Comparison of ENCODE assay signal across 1 cellular context in genomic region chr3:72278349-72279067, GRCh38.
A peak's percentile ranks its signal among the peaks of the same experiment; 100 is the strongest.
TF ChIP-seq lines count a peak whose summit lies in the region.

No MANE protein-coding gene starts in this region.

TF ChIP-seq in K562, 482 proteins besides CTCF, POLR2A, EP300 and RAD21 (continued from another document and continues in another):
- TF ChIP-seq, protein P1, sequence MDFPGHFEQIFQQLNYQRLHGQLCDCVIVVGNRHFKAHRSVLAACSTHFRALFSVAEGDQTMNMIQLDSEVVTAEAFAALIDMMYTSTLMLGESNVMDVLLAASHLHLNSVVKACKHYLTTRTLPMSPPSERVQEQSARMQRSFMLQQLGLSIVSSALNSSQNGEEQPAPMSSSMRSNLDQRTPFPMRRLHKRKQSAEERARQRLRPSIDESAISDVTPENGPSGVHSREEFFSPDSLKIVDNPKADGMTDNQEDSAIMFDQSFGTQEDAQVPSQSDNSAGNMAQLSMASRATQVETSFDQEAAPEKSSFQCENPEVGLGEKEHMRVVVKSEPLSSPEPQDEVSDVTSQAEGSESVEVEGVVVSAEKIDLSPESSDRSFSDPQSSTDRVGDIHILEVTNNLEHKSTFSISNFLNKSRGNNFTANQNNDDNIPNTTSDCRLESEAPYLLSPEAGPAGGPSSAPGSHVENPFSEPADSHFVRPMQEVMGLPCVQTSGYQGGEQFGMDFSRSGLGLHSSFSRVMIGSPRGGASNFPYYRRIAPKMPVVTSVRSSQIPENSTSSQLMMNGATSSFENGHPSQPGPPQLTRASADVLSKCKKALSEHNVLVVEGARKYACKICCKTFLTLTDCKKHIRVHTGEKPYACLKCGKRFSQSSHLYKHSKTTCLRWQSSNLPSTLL (IDR thresholded peaks at IDR 0.05) = no peak
- TF ChIP-seq MXI1 (IDR thresholded peaks at IDR 0.05; ENCODE audit: low read depth, low read length) (no peak), ZNF449 (CRISPR knock-in tag; IDR thresholded peaks at IDR 0.05) (no peak), TEAD2 (tag; IDR thresholded peaks at IDR 0.05) (no peak), MECOM (CRISPR knock-in tag; IDR thresholded peaks at IDR 0.05) (no peak), BRD4 (IDR thresholded peaks at IDR 0.05) (no peak), RCOR1 (IDR thresholded peaks at IDR 0.05; ENCODE audit: borderline replicate concordance in 1 of 2, low read depth in 2 of 2, low read length in 2 of 2) (peak in 1 of 2 experiments; percentile 83; a peak in 2 of 4 replicates), BCOR (IDR thresholded peaks at IDR 0.05) (peak; percentile 98), SETDB1 (IDR thresholded peaks at IDR 0.05; ENCODE audit: low read length) (no peak), HMGXB4 (CRISPR knock-in tag; IDR thresholded peaks at IDR 0.05) (no peak), BRF2 (IDR thresholded peaks at IDR 0.05; ENCODE audit: borderline replicate concordance, insufficient read depth, insufficient read length) (no peak), STAT6 (CRISPR knock-in tag; IDR thresholded peaks at IDR 0.05) (no peak), MTA3 (IDR thresholded peaks at IDR 0.05; ENCODE audit: borderline replicate concordance) (no peak), ARNT (IDR thresholded peaks at IDR 0.05) (no peak), CHD7 (IDR thresholded peaks at IDR 0.05; ENCODE audit: low read depth, low read length) (no peak), RFX5 (IDR thresholded peaks at IDR 0.05; ENCODE audit: low read depth, low read length) (no peak), RBM25 (IDR thresholded peaks at IDR 0.05; ENCODE audit: low read depth, low read length, severe bottlenecking) (peak; percentile 90), ZKSCAN3 (CRISPR knock-in tag; IDR thresholded peaks at IDR 0.05) (no peak), CHD4 (IDR thresholded peaks at IDR 0.05; ENCODE audit: insufficient read depth, insufficient replicate concordance, low read depth, low read length, poor library complexity, severe bottlenecking) (peak; percentile 79), CBX3 (IDR thresholded peaks at IDR 0.05; ENCODE audit: borderline replicate concordance in 1 of 2, low read length in 2 of 2) (0 out of 3 replicates have a peak, but pooled peaks of 1 of the 2 experiments have one; percentile 44)
- TF ChIP-seq, protein P2, sequence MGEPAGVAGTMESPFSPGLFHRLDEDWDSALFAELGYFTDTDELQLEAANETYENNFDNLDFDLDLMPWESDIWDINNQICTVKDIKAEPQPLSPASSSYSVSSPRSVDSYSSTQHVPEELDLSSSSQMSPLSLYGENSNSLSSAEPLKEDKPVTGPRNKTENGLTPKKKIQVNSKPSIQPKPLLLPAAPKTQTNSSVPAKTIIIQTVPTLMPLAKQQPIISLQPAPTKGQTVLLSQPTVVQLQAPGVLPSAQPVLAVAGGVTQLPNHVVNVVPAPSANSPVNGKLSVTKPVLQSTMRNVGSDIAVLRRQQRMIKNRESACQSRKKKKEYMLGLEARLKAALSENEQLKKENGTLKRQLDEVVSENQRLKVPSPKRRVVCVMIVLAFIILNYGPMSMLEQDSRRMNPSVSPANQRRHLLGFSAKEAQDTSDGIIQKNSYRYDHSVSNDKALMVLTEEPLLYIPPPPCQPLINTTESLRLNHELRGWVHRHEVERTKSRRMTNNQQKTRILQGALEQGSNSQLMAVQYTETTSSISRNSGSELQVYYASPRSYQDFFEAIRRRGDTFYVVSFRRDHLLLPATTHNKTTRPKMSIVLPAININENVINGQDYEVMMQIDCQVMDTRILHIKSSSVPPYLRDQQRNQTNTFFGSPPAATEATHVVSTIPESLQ (CRISPR knock-in tag; IDR thresholded peaks at IDR 0.05) = no peak
- TF ChIP-seq, protein P3, sequence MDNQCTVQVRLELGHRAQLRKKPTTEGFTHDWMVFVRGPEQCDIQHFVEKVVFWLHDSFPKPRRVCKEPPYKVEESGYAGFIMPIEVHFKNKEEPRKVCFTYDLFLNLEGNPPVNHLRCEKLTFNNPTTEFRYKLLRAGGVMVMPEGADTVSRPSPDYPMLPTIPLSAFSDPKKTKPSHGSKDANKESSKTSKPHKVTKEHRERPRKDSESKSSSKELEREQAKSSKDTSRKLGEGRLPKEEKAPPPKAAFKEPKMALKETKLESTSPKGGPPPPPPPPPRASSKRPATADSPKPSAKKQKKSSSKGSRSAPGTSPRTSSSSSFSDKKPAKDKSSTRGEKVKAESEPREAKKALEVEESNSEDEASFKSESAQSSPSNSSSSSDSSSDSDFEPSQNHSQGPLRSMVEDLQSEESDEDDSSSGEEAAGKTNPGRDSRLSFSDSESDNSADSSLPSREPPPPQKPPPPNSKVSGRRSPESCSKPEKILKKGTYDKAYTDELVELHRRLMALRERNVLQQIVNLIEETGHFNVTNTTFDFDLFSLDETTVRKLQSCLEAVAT (IDR thresholded peaks at IDR 0.05) = no peak
- TF ChIP-seq, protein P4, sequence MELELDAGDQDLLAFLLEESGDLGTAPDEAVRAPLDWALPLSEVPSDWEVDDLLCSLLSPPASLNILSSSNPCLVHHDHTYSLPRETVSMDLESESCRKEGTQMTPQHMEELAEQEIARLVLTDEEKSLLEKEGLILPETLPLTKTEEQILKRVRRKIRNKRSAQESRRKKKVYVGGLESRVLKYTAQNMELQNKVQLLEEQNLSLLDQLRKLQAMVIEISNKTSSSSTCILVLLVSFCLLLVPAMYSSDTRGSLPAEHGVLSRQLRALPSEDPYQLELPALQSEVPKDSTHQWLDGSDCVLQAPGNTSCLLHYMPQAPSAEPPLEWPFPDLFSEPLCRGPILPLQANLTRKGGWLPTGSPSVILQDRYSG (tag; conservative IDR thresholded peaks at IDR 0.05; ENCODE audit: low read depth) = no peak
